Comparison of ENCODE assay signal across 8 cellular contexts in genomic region chr21:31873696-31874599, GRCh38. TPM values are rescaled to one million over a fixed set of nuclear protein-coding genes. Genes with fewer than 3 reads are reported as not detected.
DNase-seq lines count a peak whose midpoint lies in the region; ATAC-seq and TF ChIP-seq lines count a peak whose summit lies in the region.

No MANE protein-coding gene starts in this region.

- H3K27ac ChIP-seq in mammary epithelial cell (ENCODE audit: insufficient read depth, low read depth, low read length) (no peak overlapping the region), liver (ENCODE audit: low read depth in 1 of 2, low read length in 2 of 2) (no peak overlapping the region)

- CTCF ChIA-PET in AG04449 (lab: Yijun Ruan, JAX) (interaction anchor here (0.6 to 12.5 kb wide), 20 partner anchors 7 to 398 kb away, joined by 3 to 302 read pairs (median 4); no protein-coding TSS in a partner anchor), mammary epithelial cell (lab: Charles Lee; ENCODE audit: low non-redundant PET) (no interaction called here)

- POLR2A ChIA-PET in AG04449 (lab: Yijun Ruan, JAX): no interaction called here

- H3K9ac ChIP-seq in mammary epithelial cell (ENCODE audit: insufficient read depth, low read length) (no peak overlapping the region), liver (ENCODE audit: low read depth in 1 of 2, low read length in 2 of 2) (no peak overlapping the region)

- H3K4me1 ChIP-seq in mammary epithelial cell (ENCODE audit: insufficient read depth, low read length): peaks cover 11% of the 10 kb centered on the region
- peaks cover 5 to 22% (median 10%) of the 10 kb centered on the region in 4 donors for H3K4me1 ChIP-seq in liver (ENCODE audit: control insufficient read depth in 4 of 4, insufficient read depth in 4 of 4, low read length in 3 of 4)

- no TSS peak for BruUV-seq in mammary epithelial cell (replicated peaks; lab: Mats Ljungman, UMichigan)

- intact Hi-C loops in mammary epithelial cell (cut with micrococcal nuclease): no loop called here

- in situ Hi-C loops in mammary epithelial cell (cut with MboI; ENCODE audit: low sequenced_read_pairs in 2 of 2): loop anchor here in 1 of 2 donors (25.0 kb wide), 1 partner anchor 388 kb away; no protein-coding TSS in a partner anchor

- H3K27me3 ChIP-seq in H7 (ENCODE audit: control insufficient read depth, insufficient read depth, low read length) (peaks cover 16% of the 10 kb centered on the region), mammary epithelial cell (ENCODE audit: insufficient read depth, low read length) (peaks cover 32% of the 10 kb centered on the region), liver (ENCODE audit: control insufficient read depth in 4 of 4, insufficient read depth in 4 of 4, low read length in 3 of 4) (peaks cover 0 to 6% (median 4%) of the 10 kb centered on the region in 4 donors)

- peak; percentile 68 for TF ChIP-seq CTCF in AG04449 (IDR thresholded peaks at IDR 0.05; ENCODE audit: insufficient read depth, low read length, missing control alignments)
- no peak for TF ChIP-seq CTCF in mammary epithelial cell (conservative IDR thresholded peaks at IDR 0.05 in 1 of 2, IDR thresholded peaks at IDR 0.05 in 1 of 2; ENCODE audit: extremely low read depth in 1 of 2, insufficient read depth in 1 of 2, low read depth in 1 of 2, low read length in 2 of 2)
- peak; percentile 28 for TF ChIP-seq CTCF in liver (IDR thresholded peaks at IDR 0.05; ENCODE audit: low read depth, low read length, missing input control)

- H2AFZ ChIP-seq in mammary epithelial cell (ENCODE audit: low read depth, low read length): peak overlapping the region; percentile 9

- TF ChIP-seq RAD21 in liver (IDR thresholded peaks at IDR 0.05): peak; percentile 19 to 58

- peak overlapping the region; percentile 73 for H3K4me2 ChIP-seq in mammary epithelial cell (ENCODE audit: insufficient read depth, low read depth, low read length)

- H3K36me3 ChIP-seq in H7 (replicated peaks; ENCODE audit: control insufficient read depth, insufficient read depth, low read length) (no peaks in the 10 kb centered on the region), mammary epithelial cell (ENCODE audit: insufficient read depth, low read length) (no peaks in the 10 kb centered on the region), liver (ENCODE audit: control insufficient read depth in 4 of 4, insufficient read depth in 3 of 4, low read depth in 1 of 4, low read length in 3 of 4) (no peaks in the 10 kb centered on the region)

- H3K4me3 ChIP-seq in AG04449 (ENCODE audit: low read depth, low read length) (peak overlapping the region; percentile 62), H7 (ENCODE audit: insufficient read depth, low read depth, low read length) (peak overlapping the region; percentile 72), mammary epithelial cell (replicated peaks in 1 of 3; ENCODE audit: insufficient read depth in 1 of 3, low read depth in 2 of 3, low read length in 3 of 3) (no peak overlapping the region), liver (ENCODE audit: low read depth in 1 of 3, low read length in 3 of 3) (peak overlapping the region in 1 of 3 donors; percentile 65)

- no peaks in the 10 kb centered on the region for H3K79me2 ChIP-seq in mammary epithelial cell (ENCODE audit: insufficient read depth, low read length)

- 0% methylated on average over 1 of the region's 77 CpGs for WGBS in mammary epithelial cell (ENCODE audit: low coverage, missing lambda C conversion rate)
- WGBS in liver: 6% methylated on average over 77 of the region's 77 CpGs

- no peaks in the 10 kb centered on the region for H4K20me1 ChIP-seq in mammary epithelial cell (ENCODE audit: insufficient read depth, low read length)

- DNase-seq in AG04449 (ENCODE audit: low read depth, low spot score) (no peak), H7 (peak; percentile 91), SK-N-DZ (ENCODE audit: low spot score) (peak; percentile 63), mammary epithelial cell (no peak), DMS114 treated with DMSO at 0.1 percent for 48 hours (lab: John Stamatoyannopoulos, UW; ENCODE audit: unreplicated experiment) (no peak)
- DNase-seq in stimulated activated CD8-positive, alpha-beta memory T cell treated with anti-CD3 and anti-CD28 coated beads, Interleukin-12 subunit alpha, Interleukin-12 subunit beta, amount 100 ng/mL, for 24 hours (ENCODE audit: extremely low read depth): peak; percentile 7

- no peak for ATAC-seq in HG03432 (IDR thresholded peaks at IDR 0.05; ENCODE audit: unreplicated experiment)

- dilution Hi-C loops in mammary epithelial cell (cut with HindIII; ENCODE audit: low sequenced_read_pairs): no loop called here

- H3K9me3 ChIP-seq in mammary epithelial cell (replicated peaks; ENCODE audit: insufficient read depth, low read length): no peaks in the 10 kb centered on the region
- no peaks in the 10 kb centered on the region for H3K9me3 ChIP-seq in liver (ENCODE audit: control insufficient read depth in 4 of 4, low read length in 3 of 4)

TF ChIP-seq in liver, 16 proteins besides CTCF, POLR2A, EP300 and RAD21:
- no peak for TF ChIP-seq ZBTB33 (IDR thresholded peaks at IDR 0.05)
- TF ChIP-seq FOXA2 (IDR thresholded peaks at IDR 0.05): no peak
- no peak for TF ChIP-seq HNF4G (IDR thresholded peaks at IDR 0.05)
- no peak for TF ChIP-seq GABPA (IDR thresholded peaks at IDR 0.05 in 1 of 2, conservative IDR thresholded peaks at IDR 0.05 in 1 of 2)
TF ChIP-seq in liver: peak in this region for 0.

RNA-seq across cellular contexts. Expression of gene HUNK, which starts 1.1 kb away (rescaled TPM):
- total RNA-seq in H7 (2014; rRNA removed; shearing (Covaris generic)): 3.2 and 6.8 TPM in 2 replicates
- polyA plus RNA-seq in SK-N-DZ (2014; cell fraction: cytosol; rRNA removed): 8.9 and 9.6 TPM in 2 replicates
- 2.1 and 5.2 TPM in 2 replicates for polyA plus RNA-seq in SK-N-DZ (2014; cell fraction: nucleus; rRNA removed)
- under 1 TPM in 1 of 2 donors, not detected in 1; 0.17 TPM for total RNA-seq in mammary epithelial cell
- polyA plus RNA-seq in mammary epithelial cell: 0.01 TPM
- not detected for polyA minus RNA-seq in mammary epithelial cell
- total RNA-seq in liver: under 1 TPM; 0.42 to 0.92 TPM
- under 1 TPM; 0.11 to 0.17 TPM for polyA plus RNA-seq in liver

Comparison
In these comparisons a context has a peak if more than half of its experiments do, and no peak if none do; other contexts are left out.
1. DNase-seq: peak in H7 (single experiment), SK-N-DZ (single experiment) and stimulated activated CD8-positive, alpha-beta memory T cell treated with anti-CD3 and anti-CD28 coated beads, Interleukin-12 subunit alpha, Interleukin-12 subunit beta, amount 100 ng/mL, for 24 hours (single experiment); none in AG04449 (single experiment), mammary epithelial cell (single experiment) and DMS114 treated with DMSO at 0.1 percent for 48 hours (single experiment).
2. H3K4me3 ChIP-seq: peak in AG04449 (single experiment) and H7 (single experiment); none in mammary epithelial cell (0 of 3).
3. CTCF ChIP-seq: peak in AG04449 (single experiment) and liver (single experiment); none in mammary epithelial cell (0 of 2).